In the genomic region with DNA sequence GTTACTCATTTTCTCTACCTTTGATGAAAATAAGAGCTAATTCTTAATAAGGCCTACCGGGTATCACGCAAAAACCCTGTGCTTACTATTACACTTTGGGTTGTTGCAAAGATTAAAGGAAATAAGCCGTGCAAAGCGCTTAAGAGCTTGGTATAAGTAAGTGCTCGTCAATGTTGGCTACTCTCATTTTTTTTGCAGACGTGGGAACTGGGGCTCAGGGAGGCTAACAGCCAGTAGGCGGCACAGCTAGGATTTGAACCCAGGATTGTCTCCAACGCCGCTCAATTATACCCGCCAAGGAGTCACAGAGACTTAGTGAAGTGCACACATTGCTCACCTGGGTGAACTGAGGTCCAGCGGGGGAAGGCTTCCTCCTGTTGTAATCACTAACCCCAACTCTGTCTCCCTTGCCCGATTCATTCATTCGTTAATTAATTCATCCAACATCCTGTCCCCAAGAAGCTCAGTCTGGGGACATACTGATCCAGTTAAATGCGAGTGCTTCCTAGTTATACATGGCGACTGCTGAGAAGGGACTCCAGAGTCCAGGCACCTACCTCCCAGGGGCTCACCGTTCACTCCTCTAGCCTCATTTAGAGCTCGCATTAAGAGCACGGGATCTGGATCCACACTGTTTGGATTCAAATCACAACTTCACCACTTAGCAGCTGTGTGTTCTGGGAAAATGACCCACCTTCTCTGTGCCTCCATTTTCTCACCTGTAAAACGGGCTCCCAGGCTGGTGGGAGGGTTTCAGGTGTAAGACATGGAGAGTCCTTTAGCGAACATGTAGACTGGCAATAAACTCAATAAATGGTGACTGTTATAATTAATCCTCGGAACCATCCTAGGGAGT, we compare ENCODE assay signal across 8 cellular contexts. TPM values are rescaled to one million over a fixed set of nuclear protein-coding genes. Genes with fewer than 3 reads are reported as not detected.
DNase-seq lines count a peak whose midpoint lies in the region; ATAC-seq and TF ChIP-seq lines count a peak whose summit lies in the region.

No MANE protein-coding gene starts in this region.

- H3K9me3 ChIP-seq in T-helper 17 cell (ENCODE audit: control insufficient read depth, low read length, poor library complexity, severe bottlenecking) = no peaks in the 10 kb centered on the region
- no peaks in the 10 kb centered on the region for H3K9me3 ChIP-seq in parathyroid adenoma (ENCODE audit: control insufficient read depth, low read length)

- ATAC-seq in T-helper 17 cell (peak; percentile 0), GM18517 (IDR thresholded peaks at IDR 0.05; ENCODE audit: unreplicated experiment) (no peak), HG03354 (IDR thresholded peaks at IDR 0.05; ENCODE audit: poor library complexity, severe bottlenecking, unreplicated experiment) (no peak)

- H3K4me1 ChIP-seq in ACC112 (ENCODE audit: control insufficient read depth, insufficient read depth, low read length, unreplicated experiment) (peaks cover 50% of the 10 kb centered on the region), parathyroid adenoma (peaks cover 6% of the 10 kb centered on the region)

- peak overlapping the region; percentile 95 for H3K4me3 Mint-ChIP-seq in T-helper 17 cell

- H2AFZ ChIP-seq in ACC112 (ENCODE audit: low read length, unreplicated experiment) = peak overlapping the region; percentile 4
- H2AFZ ChIP-seq in parathyroid adenoma = peak overlapping the region; percentile 71

- peaks cover 10% of the 10 kb centered on the region; the same call in 1 of the 2 replicates for H3K36me3 ChIP-seq in ACC112 (ENCODE audit: insufficient read depth, low read length)
- H3K36me3 ChIP-seq in parathyroid adenoma (ENCODE audit: control insufficient read depth, insufficient read depth, low read length) = no peaks in the 10 kb centered on the region

- H3K27ac ChIP-seq in ACC112 (ENCODE audit: low read depth, low read length) (peak overlapping the region; percentile 100), parathyroid adenoma (peak overlapping the region; percentile 90)

- peaks cover 6% of the 10 kb centered on the region for H3K79me2 ChIP-seq in ACC112 (ENCODE audit: control insufficient read depth, insufficient read depth, low read length, unreplicated experiment)
- H3K79me2 ChIP-seq in parathyroid adenoma = no peaks in the 10 kb centered on the region

- H3K27ac Mint-ChIP-seq in T-helper 17 cell = peak overlapping the region; percentile 97

- 0 out of 3 replicates have a peak, but pooled peaks have one; percentile 26 for TF ChIP-seq CTCF in GM12872 (IDR thresholded peaks at IDR 0.05; ENCODE audit: insufficient read depth, low read depth, low read length)
- no peak for TF ChIP-seq CTCF in parathyroid adenoma (IDR thresholded peaks at IDR 0.05)

- peak overlapping the region; percentile 79 for H3K4me3 ChIP-seq in ACC112 (ENCODE audit: low read depth, low read length)
- H3K4me3 ChIP-seq in parathyroid adenoma (ENCODE audit: low read depth, low read length) = peak overlapping the region; percentile 63

- H3K27me3 ChIP-seq in ACC112 (ENCODE audit: insufficient read depth, low read length) = no peaks in the 10 kb centered on the region
- H3K27me3 ChIP-seq in parathyroid adenoma (ENCODE audit: control insufficient read depth, insufficient read depth, low read length) = no peaks in the 10 kb centered on the region

- H3K9ac ChIP-seq in parathyroid adenoma = no peak overlapping the region

- H3K4me2 ChIP-seq in parathyroid adenoma (ENCODE audit: low read length) = peak overlapping the region; percentile 77

- H3K4me1 Mint-ChIP-seq in T-helper 17 cell = peaks cover 42% of the 10 kb centered on the region

- DNase-seq in T-helper 17 cell (no peak), fibroblast of gingiva (ENCODE audit: low read depth) (peak; percentile 28), EL (no peak)

- no peaks in the 10 kb centered on the region for H3K27me3 Mint-ChIP-seq in T-helper 17 cell

- no peaks in the 10 kb centered on the region for H3K36me3 Mint-ChIP-seq in T-helper 17 cell (ENCODE audit: low read depth)

RNA-seq across cellular contexts. Expression of a gene that starts 0.9 kb away (rescaled TPM):
- total RNA-seq in T-helper 17 cell = 10 to 100 TPM; 54.3 to 69.4 TPM

RNA-seq across cellular contexts. Expression of a gene that starts 27.9 kb away (rescaled TPM):
- total RNA-seq in T-helper 17 cell = 10 to 100 TPM; 37.2 to 62.6 TPM

RNA-seq across cellular contexts. Expression of a gene that starts 37.5 kb away (rescaled TPM):
- 10 to 100 TPM in 1 of 2 donors, 1 to 10 TPM in 1; 4.9 to 12.3 TPM for total RNA-seq in T-helper 17 cell

RNA-seq across cellular contexts. Expression of a gene that starts 47.1 kb away (rescaled TPM):
- total RNA-seq in T-helper 17 cell = not detected
